In the genomic region with DNA sequence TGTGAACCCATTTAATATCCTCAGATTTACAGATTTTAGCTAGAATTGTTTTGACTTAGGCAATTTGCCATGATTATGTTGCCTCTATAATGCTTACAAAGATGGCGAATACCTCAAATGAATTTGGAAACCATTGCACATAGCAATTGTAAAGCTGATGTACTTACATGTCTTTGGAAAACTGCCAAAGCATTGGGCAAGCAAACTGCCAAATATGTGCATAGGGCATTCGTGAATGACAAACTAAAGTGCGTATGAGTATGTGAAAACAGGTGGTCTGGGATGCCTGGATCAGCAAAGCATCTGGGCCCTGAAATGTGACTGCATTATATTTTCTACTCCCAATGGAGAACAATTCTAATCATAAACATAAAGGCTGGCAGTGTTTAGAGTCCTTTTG, we compare ENCODE assay signal across 20 cellular contexts.
"Had no signal": no experiment of that assay in that cellular context is flagged by ENCODE, and none has a peak within 500 bp of the region (broad histone marks: within the 10 kb centered on the region; RNA-seq: fewer than 3 reads in every experiment).

No MANE protein-coding gene starts in this region.

- H3K36me3 Mint-ChIP-seq: activated naive CD8-positive, alpha-beta T cell treated with anti-CD3 and anti-CD28 coated beads for 36 hours; memory B cell; natural killer cell; stimulated activated effector memory CD8-positive, alpha-beta T cell treated with anti-CD3 and anti-CD28 coated beads, Interleukin-12 subunit alpha, Interleukin-12 subunit beta, amount 100 ng/mL, for 72 hours had no signal

- H3K4me1 ChIP-seq: body of pancreas, colonic mucosa, esophagus muscularis mucosa, left ventricle myocardium inferior, parathyroid adenoma had no signal

- H3K36me3 ChIP-seq: colonic mucosa, esophagus muscularis mucosa, left ventricle myocardium inferior, neutrophil, thoracic aorta had no signal

- H3K4me1 Mint-ChIP-seq: activated B cell treated with CpG ODN at 0.5 μM for 24 hours; activated naive CD8-positive, alpha-beta T cell treated with anti-CD3 and anti-CD28 coated beads for 36 hours; memory B cell; natural killer cell; stimulated activated effector memory CD8-positive, alpha-beta T cell treated with anti-CD3 and anti-CD28 coated beads, Interleukin-12 subunit alpha, Interleukin-12 subunit beta, amount 100 ng/mL, for 72 hours had no signal

- H3K27me3 ChIP-seq: body of pancreas, colonic mucosa, esophagus muscularis mucosa, neutrophil had no signal

- H3K27me3 Mint-ChIP-seq: activated B cell treated with CpG ODN at 0.5 μM for 24 hours; activated naive CD8-positive, alpha-beta T cell treated with anti-CD3 and anti-CD28 coated beads for 36 hours; memory B cell had no signal

- H3K9me3 ChIP-seq: body of pancreas, colonic mucosa, esophagus muscularis mucosa, left ventricle myocardium inferior, neutrophil, thoracic aorta had no signal

- ATAC-seq: activated CD8-positive, alpha-beta T cell treated with anti-CD3 and anti-CD28 coated beads, Interleukin-2, amount 10 ng/mL, durations not matched to agents 7 days and 5 days; activated T-cell treated with anti-CD3 and anti-CD28 coated beads, Interleukin-2, amount 50 U/mL, for 72 hours; body of pancreas; natural killer cell; stimulated activated effector memory CD8-positive, alpha-beta T cell treated with anti-CD3 and anti-CD28 coated beads, Interleukin-12 subunit alpha, Interleukin-12 subunit beta, amount 100 ng/mL, for 72 hours had no signal

- H3K4me3 ChIP-seq: body of pancreas, colonic mucosa, esophagus muscularis mucosa, left ventricle myocardium inferior, thoracic aorta had no signal

- H3K27ac ChIP-seq: body of pancreas, colonic mucosa, esophagus muscularis mucosa, left ventricle myocardium inferior, neutrophil, parathyroid adenoma, thoracic aorta had no signal

- DNase-seq: activated B cell treated with CpG ODN at 0.5 μM for 24 hours; activated CD4-positive, alpha-beta T cell treated with anti-CD3 and anti-CD28 coated beads for 48 hours; activated CD8-positive, alpha-beta memory T cell treated with anti-CD3 and anti-CD28 coated beads, Interleukin-2, amount 50 U/mL, for 4 hours; activated CD8-positive, alpha-beta T cell treated with anti-CD3 and anti-CD28 coated beads, Interleukin-2, amount 10 ng/mL, durations not matched to agents 7 days and 5 days; activated naive CD8-positive, alpha-beta T cell treated with anti-CD3 and anti-CD28 coated beads for 36 hours; activated T-cell treated with anti-CD3 and anti-CD28 coated beads, Interleukin-2, amount 50 U/mL, for 72 hours; amygdala; body of pancreas; central memory CD4-positive, alpha-beta T cell; colonic mucosa; foreskin fibroblast; hypothalamus; left ventricle myocardium inferior; natural killer cell had no signal

- H3K4me3 Mint-ChIP-seq: activated B cell treated with CpG ODN at 0.5 μM for 24 hours; activated CD8-positive, alpha-beta T cell treated with anti-CD3 and anti-CD28 coated beads, Interleukin-2, amount 10 ng/mL, durations not matched to agents 7 days and 5 days; activated naive CD8-positive, alpha-beta T cell treated with anti-CD3 and anti-CD28 coated beads for 36 hours; activated T-cell treated with anti-CD3 and anti-CD28 coated beads, Interleukin-2, amount 50 U/mL, for 72 hours; memory B cell; natural killer cell; stimulated activated effector memory CD8-positive, alpha-beta T cell treated with anti-CD3 and anti-CD28 coated beads, Interleukin-12 subunit alpha, Interleukin-12 subunit beta, amount 100 ng/mL, for 72 hours had no signal

- H3K27ac Mint-ChIP-seq: activated B cell treated with CpG ODN at 0.5 μM for 24 hours; activated CD8-positive, alpha-beta T cell treated with anti-CD3 and anti-CD28 coated beads, Interleukin-2, amount 10 ng/mL, durations not matched to agents 7 days and 5 days; activated naive CD8-positive, alpha-beta T cell treated with anti-CD3 and anti-CD28 coated beads for 36 hours; activated T-cell treated with anti-CD3 and anti-CD28 coated beads, Interleukin-2, amount 50 U/mL, for 72 hours; memory B cell; natural killer cell; stimulated activated effector memory CD8-positive, alpha-beta T cell treated with anti-CD3 and anti-CD28 coated beads, Interleukin-12 subunit alpha, Interleukin-12 subunit beta, amount 100 ng/mL, for 72 hours had no signal
